19 cellular contexts compared by ENCODE assay signal in the genomic region with DNA sequence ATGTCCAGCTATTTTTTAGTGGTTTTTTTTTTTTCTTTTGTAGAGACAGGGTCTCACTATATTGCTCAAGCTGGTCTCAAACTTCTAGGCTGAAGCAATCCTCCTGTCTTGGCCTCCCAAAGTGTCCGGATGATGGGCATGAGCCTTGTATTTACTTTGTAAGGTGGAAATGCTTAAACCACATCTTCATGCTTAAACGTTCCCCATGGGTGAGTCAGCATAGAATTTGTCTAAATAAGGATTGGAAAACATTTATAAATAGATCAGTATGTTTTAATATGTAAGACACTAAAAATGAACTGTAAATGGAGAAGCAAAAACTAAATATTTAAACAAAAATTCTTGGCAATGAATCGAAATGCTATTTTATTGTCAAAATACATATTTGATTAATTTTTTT.
A peak's percentile ranks its signal among the peaks of the same experiment; 100 is the strongest.
DNase-seq lines count a peak whose midpoint lies in the region; ATAC-seq and TF ChIP-seq lines count a peak whose summit lies in the region.
"Had no signal": no experiment of that assay in that cellular context is flagged by ENCODE, and none has a peak within 500 bp of the region (broad histone marks: within the 10 kb centered on the region; RNA-seq: fewer than 3 reads in every experiment).

No MANE protein-coding gene starts in this region.

- TF ChIP-seq CTCF in AG04450 (IDR thresholded peaks at IDR 0.05; ENCODE audit: low read depth, low read length) (no peak), left lung (IDR thresholded peaks at IDR 0.05) (no peak)

- H3K36me3 ChIP-seq in adipocyte (ENCODE audit: control insufficient read depth, insufficient read depth, low read length, severe bottlenecking) (no peaks in the 10 kb centered on the region), left lung (no peaks in the 10 kb centered on the region), aorta (ENCODE audit: control insufficient read depth in 1 of 2, insufficient read depth in 2 of 2, low read length in 1 of 2) (no peaks in the 10 kb centered on the region)
- H3K36me3 ChIP-seq: colonic mucosa, pancreas, tibial nerve had no signal

- no peak for TF ChIP-seq POLR2A in erythroblast (IDR thresholded peaks at IDR 0.05; ENCODE audit: low read length)

- H3K27ac ChIP-seq in AG04450 (ENCODE audit: low read depth, low read length) (no peak overlapping the region), left lung (no peak overlapping the region), aorta (ENCODE audit: low read depth in 1 of 2, low read length in 2 of 2) (no peak overlapping the region)
- H3K27ac ChIP-seq: colonic mucosa, pancreas, skin epidermis, tibial nerve had no signal

- H3K9ac ChIP-seq in adipocyte (ENCODE audit: low read length) = no peak overlapping the region

- ATAC-seq in left lung = no peak
- no peak for ATAC-seq in aorta (ENCODE audit: low FRiP score)
- ATAC-seq: K562, pancreas had no signal

- POLR2A ChIA-PET in AG04450 (lab: Yijun Ruan, JAX) = no interaction called here

- H3K4me1 ChIP-seq in adipocyte (ENCODE audit: control insufficient read depth, insufficient read depth, low read length) = peaks cover 2% of the 10 kb centered on the region
- H3K4me1 ChIP-seq in left lung = no peaks in the 10 kb centered on the region
- H3K4me1 ChIP-seq in aorta (ENCODE audit: control insufficient read depth in 1 of 2, insufficient read depth in 2 of 2, low read length in 2 of 2) = no peaks in the 10 kb centered on the region
- H3K4me1 ChIP-seq: Caco-2, colonic mucosa, pancreas, tibial nerve had no signal

- CTCF ChIA-PET in AG04450 (lab: Charles Lee) = interaction anchor here (1.5 kb wide), 1 partner anchor 40 kb away, joined by 3 read pairs; no protein-coding TSS in a partner anchor

- no peaks in the 10 kb centered on the region for H3K27me3 ChIP-seq in AG04450 (ENCODE audit: control insufficient read depth, insufficient read depth, low read length)
- H3K27me3 ChIP-seq in adipocyte (replicated peaks; ENCODE audit: control insufficient read depth, insufficient read depth, low read length) = no peaks in the 10 kb centered on the region
- no peaks in the 10 kb centered on the region for H3K27me3 ChIP-seq in left lung
- no peaks in the 10 kb centered on the region for H3K27me3 ChIP-seq in aorta (ENCODE audit: control insufficient read depth in 1 of 2, insufficient read depth in 2 of 2, low read length in 1 of 2)
- H3K27me3 ChIP-seq: colonic mucosa, pancreas, tibial nerve had no signal

- H3K9me3 ChIP-seq in AG04450 (ENCODE audit: control insufficient read depth, insufficient read depth, low read length) (peaks cover 3% of the 10 kb centered on the region; the same call in 1 of the 2 replicates), adipocyte (ENCODE audit: control insufficient read depth, low read length) (no peaks in the 10 kb centered on the region), left lung (no peaks in the 10 kb centered on the region), aorta (ENCODE audit: control insufficient read depth, low read length) (no peaks in the 10 kb centered on the region)
- H3K9me3 ChIP-seq: Caco-2, colonic mucosa, pancreas, tibial nerve had no signal

- 24 to 29% methylated on average over 3 of the region's 3 CpGs for WGBS in aorta, 2 donors

- intact Hi-C loops in left lung (cut with DNase I) (no loop called here), aorta (cut with DNase I) (no loop called here)

- DNase-seq in AG04450 (ENCODE audit: low read depth, low spot score) (peak; percentile 62), HT1080 (ENCODE audit: low read depth) (peak; percentile 53), adipocyte (ENCODE audit: low read depth) (peak; percentile 68), fibroblast of the conjunctiva (ENCODE audit: low read depth) (peak; percentile 41), Kasumi-1 (lab: John Stamatoyannopoulos, UW) (no peak), left lung (no peak), erythroblast (lab: John Stamatoyannopoulos, UW) (no peak), aorta (no peak)
- DNase-seq: activated CD4-positive, alpha-beta T cell treated with anti-CD3 and anti-CD28 coated beads, Interleukin-2, amount 50 U/mL, for 4 hours; activated T-cell treated with anti-CD3 and anti-CD28 coated beads, Interleukin-2, amount 50 U/mL, for 48 hours; Caco-2; colonic mucosa; GDM1; NCI-H146; NCI-H446; pancreas had no signal

- no peak overlapping the region for H3K4me3 ChIP-seq in AG04450 (ENCODE audit: low read depth, low read length)
- H3K4me3 ChIP-seq in adipocyte (ENCODE audit: low read length) = no peak overlapping the region
- H3K4me3 ChIP-seq in left lung = no peak overlapping the region
- H3K4me3 ChIP-seq in aorta (ENCODE audit: low read length in 2 of 2) = no peak overlapping the region
- H3K4me3 ChIP-seq: colonic mucosa, K562, pancreas, skin epidermis, tibial nerve had no signal

Comparison
In these comparisons a context has a peak if more than half of its experiments do, and no peak if none do; other contexts are left out.
1. DNase-seq: peak in AG04450 (single experiment), HT1080 (single experiment), adipocyte (single experiment) and fibroblast of the conjunctiva (single experiment); none in Kasumi-1 (0 of 2), left lung (0 of 2), erythroblast (0 of 2) and aorta (0 of 2).